8 cellular contexts compared by ENCODE assay signal in the genomic region with DNA sequence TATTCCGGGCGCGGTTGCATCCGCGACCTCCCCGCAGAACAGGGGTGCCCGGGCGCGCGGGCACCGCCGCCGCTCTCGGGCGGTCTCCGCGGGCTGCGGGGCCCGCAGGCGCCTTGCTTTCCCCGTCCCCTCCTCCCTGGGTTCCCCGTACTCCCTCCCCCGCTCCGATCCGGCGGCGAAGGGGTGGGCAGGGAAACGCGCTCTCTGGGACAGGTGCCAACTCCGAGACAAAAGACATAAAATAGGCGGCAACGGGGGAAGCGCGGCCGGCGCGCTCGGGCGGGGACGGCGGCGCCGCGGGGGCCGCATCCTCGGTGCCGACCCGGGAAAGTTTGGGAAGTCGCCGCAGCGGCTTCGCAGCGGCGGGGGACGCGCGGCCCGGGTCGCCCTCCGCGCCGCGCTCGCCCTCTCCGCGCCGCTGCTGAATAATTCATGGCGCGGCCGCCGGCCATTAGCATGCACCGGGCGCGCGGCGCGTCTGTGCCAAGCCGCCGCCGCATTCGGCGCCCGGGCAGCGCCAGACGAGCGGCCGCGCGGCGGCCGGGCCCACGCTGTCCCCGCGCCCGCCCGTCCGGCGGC.
DNase-seq lines count a peak whose midpoint lies in the region; ATAC-seq, FAIRE-seq and TF ChIP-seq lines count a peak whose summit lies in the region.

No MANE protein-coding gene starts in this region.

- peaks cover 1% of the 10 kb centered on the region for H3K36me3 Mint-ChIP-seq in activated CD8-positive, alpha-beta T cell treated with anti-CD3 and anti-CD28 coated beads, Interleukin-2, amount 10 ng/mL, durations not matched to agents 7 days and 5 days (ENCODE audit: low read depth)
- H3K36me3 Mint-ChIP-seq in stimulated activated effector memory CD8-positive, alpha-beta T cell treated with anti-CD3 and anti-CD28 coated beads, Interleukin-12 subunit alpha, Interleukin-12 subunit beta, amount 100 ng/mL, for 72 hours, result no peaks in the 10 kb centered on the region

- peak; percentile 16 for ATAC-seq in activated CD8-positive, alpha-beta T cell treated with anti-CD3 and anti-CD28 coated beads, Interleukin-2, amount 10 ng/mL, durations not matched to agents 7 days and 5 days
- ATAC-seq in stimulated activated effector memory CD8-positive, alpha-beta T cell treated with anti-CD3 and anti-CD28 coated beads, Interleukin-12 subunit alpha, Interleukin-12 subunit beta, amount 100 ng/mL, for 72 hours, result peak; percentile 39
- ATAC-seq in GM18520 (IDR thresholded peaks at IDR 0.05; ENCODE audit: unreplicated experiment), result no peak

- H3K4me3 ChIP-seq in BE2C (ENCODE audit: low read depth, low read length), result peak overlapping the region; percentile 90

- H3K4me1 ChIP-seq in BE2C, result no peaks in the 10 kb centered on the region

- peak; percentile 67 for TF ChIP-seq POLR2A in H54 (IDR thresholded peaks at IDR 0.05; ENCODE audit: low read depth, low read length)

- no peaks in the 10 kb centered on the region for H3K9me3 ChIP-seq in BE2C

- DNase-seq in BE2C (peak; percentile 96), H54 (ENCODE audit: insufficient read length, low spot score) (no peak), NCI-H446 treated with DMSO at 0.1 percent for 48 hours (lab: John Stamatoyannopoulos, UW) (peak; percentile 83), epithelial cell of prostate (ENCODE audit: low read depth, low spot score) (no peak), midbrain (lab: John Stamatoyannopoulos, UW) (peak; percentile 93)
- peak; percentile 52 for DNase-seq in activated CD8-positive, alpha-beta T cell treated with anti-CD3 and anti-CD28 coated beads, Interleukin-2, amount 10 ng/mL, durations not matched to agents 7 days and 5 days
- DNase-seq in stimulated activated effector memory CD8-positive, alpha-beta T cell treated with anti-CD3 and anti-CD28 coated beads, Interleukin-12 subunit alpha, Interleukin-12 subunit beta, amount 100 ng/mL, for 72 hours (ENCODE audit: low spot score in 2 of 2), result peak in 1 of 2 donors; percentile 71

- POLR2A ChIA-PET in activated CD8-positive, alpha-beta T cell treated with anti-CD3 and anti-CD28 coated beads, Interleukin-2, amount 10 ng/mL, durations not matched to agents 7 days and 5 days (lab: Charles Lee), result interaction anchor here (1.1 kb wide), 1 partner anchor 13 kb away, joined by 6 read pairs; no protein-coding TSS in a partner anchor

- no peaks in the 10 kb centered on the region for H3K27me3 ChIP-seq in BE2C

- H3K27ac ChIP-seq in epithelial cell of prostate, result peak overlapping the region; percentile 99

- H3K4me1 Mint-ChIP-seq in activated CD8-positive, alpha-beta T cell treated with anti-CD3 and anti-CD28 coated beads, Interleukin-2, amount 10 ng/mL, durations not matched to agents 7 days and 5 days (ENCODE audit: low read depth), result peaks cover 42% of the 10 kb centered on the region
- H3K4me1 Mint-ChIP-seq in stimulated activated effector memory CD8-positive, alpha-beta T cell treated with anti-CD3 and anti-CD28 coated beads, Interleukin-12 subunit alpha, Interleukin-12 subunit beta, amount 100 ng/mL, for 72 hours, result peaks cover 10% of the 10 kb centered on the region

- CTCF ChIA-PET in activated CD8-positive, alpha-beta T cell treated with anti-CD3 and anti-CD28 coated beads, Interleukin-2, amount 10 ng/mL, durations not matched to agents 7 days and 5 days (lab: Charles Lee), result no interaction called here

- no peaks in the 10 kb centered on the region for H3K9me3 Mint-ChIP-seq in activated CD8-positive, alpha-beta T cell treated with anti-CD3 and anti-CD28 coated beads, Interleukin-2, amount 10 ng/mL, durations not matched to agents 7 days and 5 days (ENCODE audit: insufficient read depth)
- no peaks in the 10 kb centered on the region for H3K9me3 Mint-ChIP-seq in stimulated activated effector memory CD8-positive, alpha-beta T cell treated with anti-CD3 and anti-CD28 coated beads, Interleukin-12 subunit alpha, Interleukin-12 subunit beta, amount 100 ng/mL, for 72 hours

- peaks cover 53% of the 10 kb centered on the region for H3K36me3 ChIP-seq in BE2C

- FAIRE-seq in H54 (lab: Jason Lieb, UNC), result no peak

- peak overlapping the region; percentile 80 for H3K27ac Mint-ChIP-seq in activated CD8-positive, alpha-beta T cell treated with anti-CD3 and anti-CD28 coated beads, Interleukin-2, amount 10 ng/mL, durations not matched to agents 7 days and 5 days
- no peak overlapping the region for H3K27ac Mint-ChIP-seq in stimulated activated effector memory CD8-positive, alpha-beta T cell treated with anti-CD3 and anti-CD28 coated beads, Interleukin-12 subunit alpha, Interleukin-12 subunit beta, amount 100 ng/mL, for 72 hours

- peak overlapping the region; percentile 78 for H3K4me3 Mint-ChIP-seq in activated CD8-positive, alpha-beta T cell treated with anti-CD3 and anti-CD28 coated beads, Interleukin-2, amount 10 ng/mL, durations not matched to agents 7 days and 5 days
- H3K4me3 Mint-ChIP-seq in stimulated activated effector memory CD8-positive, alpha-beta T cell treated with anti-CD3 and anti-CD28 coated beads, Interleukin-12 subunit alpha, Interleukin-12 subunit beta, amount 100 ng/mL, for 72 hours, result peak overlapping the region; percentile 61

- TF ChIP-seq CTCF in BE2C (IDR thresholded peaks at IDR 0.05; ENCODE audit: low read depth, low read length), result no peak

- H3K27me3 Mint-ChIP-seq in activated CD8-positive, alpha-beta T cell treated with anti-CD3 and anti-CD28 coated beads, Interleukin-2, amount 10 ng/mL, durations not matched to agents 7 days and 5 days (ENCODE audit: low read depth), result peaks cover 3% of the 10 kb centered on the region

Comparison
In these comparisons a context has a peak if more than half of its experiments do, and no peak if none do; other contexts are left out.
1. DNase-seq: peak in BE2C (single experiment), NCI-H446 treated with DMSO at 0.1 percent for 48 hours (single experiment), activated CD8-positive, alpha-beta T cell treated with anti-CD3 and anti-CD28 coated beads, Interleukin-2, amount 10 ng/mL, durations not matched to agents 7 days and 5 days (single experiment) and midbrain (single experiment); none in H54 (single experiment) and epithelial cell of prostate (single experiment).